8 cellular contexts compared by ENCODE assay signal in genomic region chr19:32405431-32406160, GRCh38. TPM values are rescaled to one million over a fixed set of nuclear protein-coding genes. Genes with fewer than 3 reads are reported as not detected.
A peak's percentile ranks its signal among the peaks of the same experiment; 100 is the strongest.
DNase-seq lines count a peak whose midpoint lies in the region; ATAC-seq, FAIRE-seq and TF ChIP-seq lines count a peak whose summit lies in the region.

Gene DPY19L3 (plus strand): TSS chr19:32405770. CDS start chr19:32408254, 2,484 bp downstream.

- ATAC-seq in GM18873 (IDR thresholded peaks at IDR 0.05; ENCODE audit: low FRiP score, unreplicated experiment) (peak; percentile 88), HG03135 (IDR thresholded peaks at IDR 0.05; ENCODE audit: unreplicated experiment) (peak; percentile 95), WTC11 (peak; percentile 91)

- DNase-seq in AG08395 (ENCODE audit: low spot score), result peak; percentile 97
- peak; percentile 94 for DNase-seq in NCI-H2196 (lab: John Stamatoyannopoulos, UW; ENCODE audit: unreplicated experiment)
- peak; percentile 96 for DNase-seq in WTC11 (ENCODE audit: low spot score)
- peak; percentile 64 for DNase-seq in bronchial epithelial cell (ENCODE audit: low read depth)
- DNase-seq in iPS-NIHi7 (ENCODE audit: extremely low spot score), result peak; percentile 97
- peak; percentile 93 for DNase-seq in small intestine

- POLR2A ChIA-PET in WTC11 (lab: Charles Lee), result interaction anchor here (0.6 to 1.3 kb wide), 9 partner anchors 10 to 271 kb away, joined by 3 to 7 read pairs (median 4); partner anchors contain the start of gene PDCD5

- FAIRE-seq in bronchial epithelial cell (lab: Jason Lieb, UNC) (no peak), small intestine (lab: Jason Lieb, UNC) (no peak)

- peak within 1 kb of the TSS; percentile 88 for H3K27ac Mint-ChIP-seq in WTC11

- no peaks in the 10 kb centered on the region for H3K27me3 ChIP-seq in bronchial epithelial cell (ENCODE audit: control insufficient read depth, insufficient read depth, low read length)
- no peaks in the 10 kb centered on the region for H3K27me3 ChIP-seq in small intestine (ENCODE audit: control insufficient read depth in 2 of 2, insufficient read depth in 2 of 2, low read length in 2 of 2)

- no peaks in the 10 kb centered on the region for H3K9me3 ChIP-seq in small intestine (ENCODE audit: control insufficient read depth, low read depth)

- H3K4me1 ChIP-seq in small intestine (ENCODE audit: control insufficient read depth in 2 of 2, insufficient read depth in 1 of 2, low read depth in 1 of 2, low read length in 1 of 2), result peaks cover 2 to 3% of the 10 kb centered on the region in 2 donors

- H3K36me3 ChIP-seq in bronchial epithelial cell (ENCODE audit: control insufficient read depth, insufficient read depth, low read length), result no peaks in the 10 kb centered on the region
- H3K36me3 ChIP-seq in small intestine (ENCODE audit: control insufficient read depth in 2 of 2, insufficient read depth in 2 of 2, low read length in 2 of 2), result peaks cover 3 to 4% of the 10 kb centered on the region in 2 donors

- H3K4me1 Mint-ChIP-seq in WTC11, result peaks cover 35% of the 10 kb centered on the region

- CTCF ChIA-PET in WTC11 (lab: Charles Lee), result interaction anchor here (1.0 to 1.5 kb wide), 2 partner anchors 10 to 86 kb away, joined by 3 to 6 read pairs; no protein-coding TSS in a partner anchor

- H3K27me3 Mint-ChIP-seq in WTC11 (ENCODE audit: low read depth), result no peaks in the 10 kb centered on the region

- H3K27ac ChIP-seq in small intestine (ENCODE audit: low read depth in 1 of 2, low read length in 1 of 2), result peak within 1 kb of the TSS; percentile 93 to 98

- peak within 1 kb of the TSS; percentile 83 for H3K4me3 Mint-ChIP-seq in WTC11

- H3K4me3 ChIP-seq in bronchial epithelial cell (ENCODE audit: low read depth, low read length) (peak within 1 kb of the TSS; percentile 74), small intestine (ENCODE audit: low read depth in 1 of 2, low read length in 2 of 2) (peak within 1 kb of the TSS; percentile 75 to 98)

- WGBS in small intestine, 3 donors, result 0 to 1% (median 0%) methylated on average over 77 to 104 of the region's 104 CpGs

- H3K9me3 Mint-ChIP-seq in WTC11, result no peaks in the 10 kb centered on the region

- peaks cover 32% of the 10 kb centered on the region for H3K36me3 Mint-ChIP-seq in WTC11

- TF ChIP-seq CTCF in WTC11 (IDR thresholded peaks at IDR 0.05) (no peak), bronchial epithelial cell (IDR thresholded peaks at IDR 0.05; ENCODE audit: insufficient read depth, low read length, severe bottlenecking) (no peak)

TF ChIP-seq in WTC11, 78 proteins besides CTCF, POLR2A, EP300 and RAD21:
- peak; percentile 53; the same call in 1 of the 2 replicates for TF ChIP-seq ETV6 (CRISPR knock-in tag; IDR thresholded peaks at IDR 0.05)
- TF ChIP-seq FOXK1 (CRISPR knock-in tag; IDR thresholded peaks at IDR 0.05), result peak; percentile 54; the same call in 1 of the 2 replicates
- peak; percentile 49; the same call in 1 of the 2 replicates for TF ChIP-seq ARID4B (CRISPR knock-in tag; IDR thresholded peaks at IDR 0.05; ENCODE audit: borderline replicate concordance)
- peak; percentile 71; the same call in 1 of the 2 replicates for TF ChIP-seq ZNF219 (CRISPR knock-in tag; IDR thresholded peaks at IDR 0.05; ENCODE audit: borderline replicate concordance)
- TF ChIP-seq MAX (CRISPR knock-in tag; IDR thresholded peaks at IDR 0.05), result peak; percentile 87
- peak; percentile 62; the same call in 1 of the 2 replicates for TF ChIP-seq ESRRA (CRISPR knock-in tag; IDR thresholded peaks at IDR 0.05; ENCODE audit: borderline replicate concordance)
- peak; percentile 77 for TF ChIP-seq NFYB (CRISPR knock-in tag; conservative IDR thresholded peaks at IDR 0.05; ENCODE audit: low read depth)
- no peak for TF ChIP-seq ZNF121 (CRISPR knock-in tag; IDR thresholded peaks at IDR 0.05)
- TF ChIP-seq ZNF423 (CRISPR knock-in tag; IDR thresholded peaks at IDR 0.05), result peak; percentile 73; the same call in 1 of the 2 replicates
- TF ChIP-seq E2F5 (CRISPR knock-in tag; IDR thresholded peaks at IDR 0.05), result peak; percentile 84
- TF ChIP-seq FOXP1 (CRISPR knock-in tag; IDR thresholded peaks at IDR 0.05; ENCODE audit: borderline replicate concordance), result peak; percentile 36; the same call in 1 of the 2 replicates
- peak; percentile 53; the same call in 1 of the 2 replicates for TF ChIP-seq MYBL2 (CRISPR knock-in tag; IDR thresholded peaks at IDR 0.05)
- TF ChIP-seq PREB (CRISPR knock-in tag; IDR thresholded peaks at IDR 0.05; ENCODE audit: borderline replicate concordance), result no peak
- TF ChIP-seq SMAD3 (CRISPR knock-in tag; IDR thresholded peaks at IDR 0.05; ENCODE audit: borderline replicate concordance), result peak; percentile 68; the same call in 1 of the 2 replicates
- TF ChIP-seq SP1 (CRISPR knock-in tag; conservative IDR thresholded peaks at IDR 0.05), result peak; percentile 70
- TF ChIP-seq NFATC4 (CRISPR knock-in tag; IDR thresholded peaks at IDR 0.05), result no peak
- TF ChIP-seq AR (CRISPR knock-in tag; IDR thresholded peaks at IDR 0.05), result no peak
- TF ChIP-seq SMAD4 (CRISPR knock-in tag; IDR thresholded peaks at IDR 0.05), result peak; percentile 27; the same call in 1 of the 2 replicates
TF ChIP-seq in WTC11: peak in this region for 14.

RNA-seq across cellular contexts. Expression of gene DPY19L3, which starts in this region (rescaled TPM):
- total RNA-seq in WTC11 (2021), result 63.0 to 74.3 TPM (median 73.2 TPM) in 3 replicates
- 4.9 and 5.8 TPM in 2 replicates for total RNA-seq in bronchial epithelial cell
- 1 to 10 TPM; 2.7 to 4.1 (median 3.1) TPM for polyA plus RNA-seq in small intestine

Comparison
In these comparisons a context has a peak if more than half of its experiments do, and no peak if none do; other contexts are left out.
1. Peak in every context shown above with its lines: DNase-seq, ATAC-seq, H3K4me3 ChIP-seq and H3K27ac ChIP-seq.